ENCODE assay signal across 8 cellular contexts in genomic region chr5:1386274-1386717, GRCh38.
DNase-seq lines count a peak whose midpoint lies in the region; ATAC-seq and TF ChIP-seq lines count a peak whose summit lies in the region.

No MANE protein-coding gene starts in this region.

- DNase-seq in DMS53 treated with DMSO at 0.1 percent for 48 hours (lab: John Stamatoyannopoulos, UW; ENCODE audit: unreplicated experiment) (peak; percentile 96), WERI-Rb-1 (peak; percentile 57), caudate nucleus (lab: John Stamatoyannopoulos, UW) (peak in 18 of 61 donors; percentile 21 to 76 (median 38)), left kidney (ENCODE audit: low read depth, low spot score) (peak; percentile 80), Kasumi-1 (lab: John Stamatoyannopoulos, UW) (no peak)
- peak; percentile 55 for DNase-seq in stimulated activated CD4-positive, alpha-beta T cell treated with anti-CD3 and anti-CD28 coated beads, Interleukin-2, amount 100 ng/mL, for 4 hours (ENCODE audit: low read depth)

- H3K27me3 ChIP-seq in WERI-Rb-1 (ENCODE audit: insufficient read depth, low read depth, severe bottlenecking) = peaks cover 5% of the 10 kb centered on the region

- H3K9me3 ChIP-seq in KOPT-K1 (ENCODE audit: insufficient read depth, low read length, poor library complexity, severe bottlenecking) = no peaks in the 10 kb centered on the region
- no peaks in the 10 kb centered on the region for H3K9me3 ChIP-seq in WERI-Rb-1 (ENCODE audit: severe bottlenecking)

- H3K4me3 ChIP-seq in WERI-Rb-1 (ENCODE audit: low read depth, low read length) = peak overlapping the region; percentile 57

- peak; percentile 30 for ATAC-seq in GM21576 (IDR thresholded peaks at IDR 0.05; ENCODE audit: unreplicated experiment)

- no peaks in the 10 kb centered on the region for H3K36me3 ChIP-seq in KOPT-K1 (ENCODE audit: insufficient read depth, low read length)
- H3K36me3 ChIP-seq in WERI-Rb-1 = no peaks in the 10 kb centered on the region

- H3K27ac ChIP-seq in KOPT-K1 (ENCODE audit: low read depth, low read length, poor library complexity, severe bottlenecking) (peak overlapping the region; percentile 69), WERI-Rb-1 (peak overlapping the region; percentile 61), caudate nucleus (ENCODE audit: low read depth, low read length) (peak overlapping the region; percentile 62)

- TF ChIP-seq CTCF in WERI-Rb-1 (IDR thresholded peaks at IDR 0.05; ENCODE audit: low read depth, low read length) = no peak

Comparison
In these comparisons a context has a peak if more than half of its experiments do, and no peak if none do; other contexts are left out.
1. DNase-seq: peak in DMS53 treated with DMSO at 0.1 percent for 48 hours (single experiment), WERI-Rb-1 (single experiment), left kidney (single experiment) and stimulated activated CD4-positive, alpha-beta T cell treated with anti-CD3 and anti-CD28 coated beads, Interleukin-2, amount 100 ng/mL, for 4 hours (single experiment); none in Kasumi-1 (0 of 2).
2. Peak in every context shown above with its lines, with median percentiles within 50 percentile points of each other: H3K27ac ChIP-seq.